ENCODE assay signal across 1 cellular context in genomic region chr5:32283061-32283460, GRCh38.
TF ChIP-seq lines count a peak whose summit lies in the region.

No MANE protein-coding gene starts in this region.

TF ChIP-seq in HepG2, 621 proteins besides CTCF, POLR2A, EP300 and RAD21 (continued from another document):
- TF ChIP-seq ZFYVE20 (CRISPR knock-in tag; IDR thresholded peaks at IDR 0.05; ENCODE audit: borderline replicate concordance, low read depth) (no peak), TSC22D2 (CRISPR knock-in tag; IDR thresholded peaks at IDR 0.05; ENCODE audit: borderline replicate concordance) (no peak), ZNF776 (CRISPR knock-in tag; IDR thresholded peaks at IDR 0.05) (no peak), ZBTB40 (IDR thresholded peaks at IDR 0.05) (no peak), ZBTB40 (CRISPR knock-in tag; IDR thresholded peaks at IDR 0.05) (no peak), ZNF251 (CRISPR knock-in tag; IDR thresholded peaks at IDR 0.05) (no peak), FOXK1 (CRISPR knock-in tag; IDR thresholded peaks at IDR 0.05; ENCODE audit: borderline replicate concordance, low read depth) (no peak), MTA3 (CRISPR knock-in tag; IDR thresholded peaks at IDR 0.05) (no peak)
